23 cellular contexts compared by ENCODE assay signal in the genomic region with DNA sequence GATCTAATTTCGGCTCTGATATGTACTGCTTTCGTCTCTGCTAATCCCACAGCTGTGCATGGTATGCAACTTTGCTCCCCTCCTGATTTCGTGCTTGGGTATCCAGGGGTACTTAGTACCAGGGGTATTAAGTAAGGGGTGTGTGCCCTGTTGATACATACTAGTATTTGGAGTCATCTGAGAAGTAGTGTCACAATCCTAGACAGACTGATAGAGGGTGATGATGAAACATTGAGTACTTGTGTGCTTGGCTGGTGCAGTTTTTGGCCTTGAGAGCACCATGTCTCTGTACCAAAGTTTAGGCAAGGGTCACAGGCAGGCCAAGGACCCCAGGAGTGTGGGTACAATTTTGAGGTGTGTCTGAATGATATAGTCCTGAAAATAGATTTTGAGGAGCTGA. TPM values are rescaled to one million over a fixed set of nuclear protein-coding genes. Genes with fewer than 3 reads are reported as not detected.
DNase-seq lines count a peak whose midpoint lies in the region; ATAC-seq and TF ChIP-seq lines count a peak whose summit lies in the region.
"Had no signal": no experiment of that assay in that cellular context is flagged by ENCODE, and none has a peak within 500 bp of the region (broad histone marks: within the 10 kb centered on the region; RNA-seq: fewer than 3 reads in every experiment).

No MANE protein-coding gene starts in this region.

- no peak overlapping the region for H3K9ac ChIP-seq in PC-3 (ENCODE audit: low read length)
- H3K9ac ChIP-seq in neuronal stem cell (ENCODE audit: low read depth, low read length, poor library complexity): no peak overlapping the region

- H3K4me1 ChIP-seq in PC-3 (ENCODE audit: insufficient read depth, low read length): peaks cover 41% of the 10 kb centered on the region
- peaks cover 0 to 37% (median 12%) of the 10 kb centered on the region in 12 donors for H3K4me1 ChIP-seq in heart left ventricle
- H3K4me1 ChIP-seq in neuronal stem cell (ENCODE audit: control insufficient read depth in 2 of 2, insufficient read depth in 1 of 2, low read depth in 1 of 2, low read length in 2 of 2): peaks cover 0 to 3% of the 10 kb centered on the region in 2 donors
- peaks cover 3 to 14% (median 8%) of the 10 kb centered on the region in 3 donors for H3K4me1 ChIP-seq in esophagus squamous epithelium
- H3K4me1 ChIP-seq in A673 (ENCODE audit: insufficient read depth, low read length, poor library complexity, severe bottlenecking): peaks cover 6% of the 10 kb centered on the region

- H3K27me3 Mint-ChIP-seq in Calu3 (ENCODE audit: unreplicated experiment): no peaks in the 10 kb centered on the region
- H3K27me3 Mint-ChIP-seq: activated CD8-positive, alpha-beta T cell treated with anti-CD3 and anti-CD28 coated beads for 36 hours; activated naive CD8-positive, alpha-beta T cell had no signal

- no peak overlapping the region for H2BK15ac ChIP-seq in neuronal stem cell (ENCODE audit: low read length)

- H3K4me3 ChIP-seq in PC-3 (ENCODE audit: low read length) (no peak overlapping the region), heart left ventricle (no peak overlapping the region), neuronal stem cell (ENCODE audit: low read length in 2 of 2) (no peak overlapping the region), esophagus squamous epithelium (no peak overlapping the region), A673 (ENCODE audit: low read depth, low read length, poor library complexity, severe bottlenecking) (no peak overlapping the region), coronary artery (no peak overlapping the region)
- H3K4me3 ChIP-seq: esophagus muscularis mucosa, GM12878 had no signal

- no peaks in the 10 kb centered on the region for H4K20me1 ChIP-seq in PC-3 (ENCODE audit: low read length)

- H3K4me3 Mint-ChIP-seq in Calu3 (ENCODE audit: low read depth, unreplicated experiment): no peak overlapping the region
- H3K4me3 Mint-ChIP-seq: activated CD8-positive, alpha-beta T cell treated with anti-CD3 and anti-CD28 coated beads for 36 hours; activated naive CD8-positive, alpha-beta T cell; brain had no signal

- WGBS in heart left ventricle, 4 donors: 42 to 69% (median 46%) methylated on average over 3 of the region's 3 CpGs
- no CpG with 5 or more reads among the region's 3 CpGs for WGBS in neuronal stem cell (ENCODE audit: extremely low coverage in 2 of 2, insufficient read length in 2 of 2, insufficient replicate concordance in 1 of 2), 2 donors
- WGBS in esophagus squamous epithelium, 2 donors: 66 to 94% methylated on average over 3 of the region's 3 CpGs

- intact Hi-C loops in Calu3 (cut with micrococcal nuclease; ENCODE audit: unreplicated experiment): no loop called here
- intact Hi-C loops in PC-3 (cut with micrococcal nuclease): no loop called here
- intact Hi-C loops in heart left ventricle (cut with DNase I): no loop called here
- intact Hi-C loops in esophagus squamous epithelium (cut with DNase I): no loop called here
- intact Hi-C loops in A673 (cut with micrococcal nuclease; ENCODE audit: unreplicated experiment): no loop called here

- peaks cover 73% of the 10 kb centered on the region for H3K79me2 ChIP-seq in PC-3 (ENCODE audit: low read length)

- CTCF ChIA-PET in Calu3 (lab: Charles Lee): interaction anchor here (1.8 kb wide), 1 partner anchor 10 kb away, joined by 7 read pairs; no protein-coding TSS in a partner anchor
- CTCF ChIA-PET in PC-3 (lab: Charles Lee): no interaction called here
- CTCF ChIA-PET in A673 (lab: Charles Lee): no interaction called here

- peaks cover 10% of the 10 kb centered on the region for H3K36me3 Mint-ChIP-seq in Calu3 (ENCODE audit: insufficient read depth, unreplicated experiment)
- H3K36me3 Mint-ChIP-seq: activated naive CD8-positive, alpha-beta T cell; brain had no signal

- no peak overlapping the region for H2BK12ac ChIP-seq in neuronal stem cell (ENCODE audit: low read length)

- no peak overlapping the region for H2AK5ac ChIP-seq in neuronal stem cell (ENCODE audit: low read depth, low read length)

- H2AFZ ChIP-seq in PC-3 (ENCODE audit: low read length) (no peak overlapping the region), neuronal stem cell (ENCODE audit: low read length) (no peak overlapping the region)

- H3F3A ChIP-seq in PC-3 (ENCODE audit: low read length, unreplicated experiment): peaks cover 7% of the 10 kb centered on the region

- no peaks in the 10 kb centered on the region for H3K9me3 Mint-ChIP-seq in Calu3 (ENCODE audit: low read depth, unreplicated experiment)
- H3K9me3 Mint-ChIP-seq: activated CD8-positive, alpha-beta T cell treated with anti-CD3 and anti-CD28 coated beads for 36 hours; brain had no signal

- no peak overlapping the region for H2BK120ac ChIP-seq in neuronal stem cell (ENCODE audit: low read depth, low read length)

- H3K9me2 ChIP-seq in PC-3 (replicated peaks; ENCODE audit: low read length): no peaks in the 10 kb centered on the region

- POLR2A ChIA-PET in PC-3 (lab: Charles Lee; ENCODE audit: unreplicated experiment): no interaction called here
- POLR2A ChIA-PET in A673 (lab: Charles Lee; ENCODE audit: low non-redundant PET): no interaction called here

- no peak overlapping the region for H4K8ac ChIP-seq in neuronal stem cell (ENCODE audit: low read depth, low read length)

- H3K4me2 ChIP-seq in PC-3 (ENCODE audit: low read length): no peak overlapping the region
- H3K4me2 ChIP-seq in neuronal stem cell (ENCODE audit: insufficient read depth, low read length, poor library complexity, severe bottlenecking): no peak overlapping the region

- no peaks in the 10 kb centered on the region for H3K79me1 ChIP-seq in neuronal stem cell (ENCODE audit: low read depth, low read length)

- H3K4me1 Mint-ChIP-seq in Calu3 (ENCODE audit: low read depth, unreplicated experiment): peaks cover 47% of the 10 kb centered on the region

- peak overlapping the region; percentile 53 for H3K4ac ChIP-seq in neuronal stem cell (ENCODE audit: low read length)

- peak overlapping the region; percentile 64 for H3K27ac Mint-ChIP-seq in Calu3 (ENCODE audit: unreplicated experiment)
- H3K27ac Mint-ChIP-seq: activated CD8-positive, alpha-beta T cell treated with anti-CD3 and anti-CD28 coated beads for 36 hours; activated naive CD8-positive, alpha-beta T cell had no signal

- TF ChIP-seq POLR2A in heart left ventricle (IDR thresholded peaks at IDR 0.05) (peak in 1 of 2 donors; percentile 20), esophagus squamous epithelium (IDR thresholded peaks at IDR 0.05) (no peak)

- H3K36me3 ChIP-seq in PC-3 (ENCODE audit: low read depth, low read length) (0 out of 2 replicates have a peak, but pooled peaks cover 6% of the 10 kb centered on the region), heart left ventricle (peaks cover 0 to 16% (median 0%) of the 10 kb centered on the region in 9 donors), neuronal stem cell (replicated peaks in 1 of 2; ENCODE audit: control insufficient read depth in 2 of 2, insufficient read depth in 2 of 2, low read length in 2 of 2) (no peaks in the 10 kb centered on the region), esophagus squamous epithelium (no peaks in the 10 kb centered on the region), A673 (ENCODE audit: insufficient read depth, low read length, poor library complexity, severe bottlenecking) (no peaks in the 10 kb centered on the region)

- DNase-seq in Calu3 (no peak), PC-3 (no peak), heart left ventricle (no peak), neuronal stem cell (ENCODE audit: low spot score) (no peak), esophagus squamous epithelium (lab: John Stamatoyannopoulos, UW) (no peak), A673 (ENCODE audit: low spot score) (no peak), coronary artery (ENCODE audit: low spot score) (no peak), DMS79 (lab: John Stamatoyannopoulos, UW) (no peak)
- DNase-seq: activated CD8-positive, alpha-beta T cell treated with anti-CD3 and anti-CD28 coated beads for 36 hours; GDM1; kidney; midbrain; MM.1S; NCI-H2029 treated with DMSO at 0.1 percent for 48 hours; NCI-H526; stimulated activated CD4-positive, alpha-beta T cell treated with anti-CD3 and anti-CD28 coated beads, Interleukin-4, amount 100 ng/mL, for 1 hour; substantia nigra; SW 1271 had no signal

- ATAC-seq in PC-3 (no peak), heart left ventricle (peak; percentile 51 to 84 (median 72))
- ATAC-seq: activated CD8-positive, alpha-beta T cell treated with anti-CD3 and anti-CD28 coated beads for 36 hours; GM12878 had no signal

- no peak overlapping the region for H4K91ac ChIP-seq in neuronal stem cell (ENCODE audit: low read depth, low read length, poor library complexity)

- no peak overlapping the region for H2BK5ac ChIP-seq in neuronal stem cell (ENCODE audit: low read length)

- BruUV-seq in Calu3 (replicated peaks; lab: Mats Ljungman, UMichigan) (no TSS peak), PC-3 (replicated peaks; lab: Mats Ljungman, UMichigan) (no TSS peak), A673 (replicated peaks; lab: Mats Ljungman, UMichigan) (no TSS peak)

- no peak overlapping the region for H3K14ac ChIP-seq in neuronal stem cell (ENCODE audit: low read length)

- H3K18ac ChIP-seq in neuronal stem cell (ENCODE audit: low read length): no peak overlapping the region

- TF ChIP-seq CTCF in Calu3 (IDR thresholded peaks at IDR 0.05; ENCODE audit: unreplicated experiment) (no peak), PC-3 (conservative IDR thresholded peaks at IDR 0.05; ENCODE audit: low read depth, low read length) (no peak), heart left ventricle (IDR thresholded peaks at IDR 0.05) (no peak), esophagus squamous epithelium (IDR thresholded peaks at IDR 0.05) (no peak), A673 (conservative IDR thresholded peaks at IDR 0.05; ENCODE audit: low read depth, low read length) (no peak), coronary artery (IDR thresholded peaks at IDR 0.05) (no peak)

- H3K27me3 ChIP-seq in PC-3 (ENCODE audit: low read length) (no peaks in the 10 kb centered on the region), heart left ventricle (no peaks in the 10 kb centered on the region), neuronal stem cell (ENCODE audit: control insufficient read depth in 3 of 3, insufficient read depth in 3 of 3, low read depth in 1 of 3, low read length in 3 of 3) (peaks cover 0 to 13% (median 0%) of the 10 kb centered on the region in 3 experiments), esophagus squamous epithelium (no peaks in the 10 kb centered on the region), A673 (replicated peaks; ENCODE audit: insufficient read depth, low read depth, low read length, poor library complexity) (no peaks in the 10 kb centered on the region)
- H3K27me3 ChIP-seq: esophagus muscularis mucosa had no signal

- no peaks in the 10 kb centered on the region for H3K9me3 ChIP-seq in PC-3 (ENCODE audit: low read length)
- H3K9me3 ChIP-seq in heart left ventricle: no peaks in the 10 kb centered on the region
- no peaks in the 10 kb centered on the region for H3K9me3 ChIP-seq in neuronal stem cell (replicated peaks in 1 of 2; ENCODE audit: control insufficient read depth in 2 of 2, insufficient read depth in 1 of 2, low read depth in 1 of 2, low read length in 2 of 2)
- no peaks in the 10 kb centered on the region for H3K9me3 ChIP-seq in esophagus squamous epithelium
- no peaks in the 10 kb centered on the region for H3K9me3 ChIP-seq in A673 (ENCODE audit: low read depth, low read length, poor library complexity, severe bottlenecking)
- H3K9me3 ChIP-seq: esophagus muscularis mucosa had no signal

- H3K27ac ChIP-seq in PC-3 (ENCODE audit: low read length) (peak overlapping the region; percentile 99; the same call in 1 of the 2 replicates), heart left ventricle (peak overlapping the region in 9 of 12 donors; percentile 2 to 95 (median 55)), neuronal stem cell (replicated peaks; ENCODE audit: low read length) (no peak overlapping the region), esophagus squamous epithelium (no peak overlapping the region), A673 (ENCODE audit: low read depth, low read length, poor library complexity, severe bottlenecking) (no peak overlapping the region), coronary artery (no peak overlapping the region)
- H3K27ac ChIP-seq: esophagus muscularis mucosa, VCaP had no signal

- H3K23ac ChIP-seq in neuronal stem cell (ENCODE audit: low read depth, low read length, poor library complexity): no peak overlapping the region

RNA-seq across cellular contexts. Expression of a gene that starts 10.9 kb away (rescaled TPM):
- total RNA-seq in Calu3 (2022): 4.4 and 4.7 TPM in 2 replicates
- total RNA-seq in PC-3 (2014; rRNA removed): 22.5 and 34.2 TPM in 2 replicates
- total RNA-seq in heart left ventricle: 10 to 100 TPM; 26.8 to 64.5 (median 38.8) TPM
- polyA plus RNA-seq in heart left ventricle: 10 to 100 TPM; 21.3 to 53.6 TPM
- polyA plus RNA-seq in neuronal stem cell (2013, experiment 1 of 2): 0.13 TPM
- polyA plus RNA-seq in neuronal stem cell (2013, experiment 2 of 2): 0.06 TPM
- total RNA-seq in esophagus squamous epithelium: 1 to 10 TPM; 3.3 to 7.2 (median 4.2) TPM
- total RNA-seq in A673 (2021): 0.74 and 1.2 TPM in 2 replicates

Comparison
In these comparisons a context has a peak if more than half of its experiments do, and no peak if none do; other contexts are left out.
1. H3K27ac ChIP-seq: peak in PC-3 (single experiment) and heart left ventricle (9 of 12); none in neuronal stem cell (single experiment), esophagus squamous epithelium (0 of 4), A673 (single experiment) and coronary artery (0 of 2).